8 cellular contexts compared by ENCODE assay signal in the genomic region with DNA sequence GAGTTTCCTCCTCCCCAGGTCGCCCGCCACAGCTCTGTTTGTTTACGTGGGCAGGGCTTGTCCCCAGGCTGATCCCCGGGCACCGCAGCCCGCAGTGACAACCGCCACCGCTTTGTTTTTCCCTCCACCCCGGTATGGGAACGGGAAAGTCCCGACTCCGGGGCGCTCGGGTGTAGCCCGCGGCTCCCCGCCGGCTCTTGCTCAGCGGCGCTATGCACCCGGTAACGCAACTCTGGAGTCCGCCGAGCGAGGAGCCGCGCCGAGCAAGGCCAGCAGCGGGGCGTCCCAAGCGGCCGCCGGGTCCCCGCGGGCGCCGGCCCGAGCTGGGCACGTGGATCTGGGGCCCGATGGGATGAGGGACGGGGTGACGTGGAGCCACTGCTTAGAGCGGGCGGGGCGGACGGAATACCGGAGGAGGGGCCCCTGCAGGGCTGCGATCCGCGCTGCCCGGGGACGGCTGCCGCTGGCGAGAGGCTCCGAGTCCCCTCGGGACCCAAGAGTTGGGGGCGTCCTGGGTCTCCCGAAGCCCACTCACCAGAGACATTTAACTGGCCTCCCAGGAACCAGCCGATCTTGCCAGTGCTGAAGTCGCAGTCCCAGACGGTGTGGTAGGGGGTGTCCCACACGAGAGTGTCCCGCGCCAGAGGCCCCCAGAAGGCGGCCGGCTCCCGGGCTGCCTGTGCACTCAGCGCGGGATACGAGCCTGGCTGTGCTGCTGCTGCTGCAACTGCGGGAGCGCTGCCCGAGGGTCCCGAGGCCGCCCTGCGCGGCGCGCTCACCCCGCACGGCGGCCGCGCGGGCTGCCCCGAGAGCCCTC. TPM values are rescaled to one million over a fixed set of nuclear protein-coding genes. Genes with fewer than 3 reads are reported as not detected.
DNase-seq lines count a peak whose midpoint lies in the region; ATAC-seq and TF ChIP-seq lines count a peak whose summit lies in the region.

No MANE protein-coding gene starts in this region.

- peak overlapping the region; percentile 91 for H2AFZ ChIP-seq in IMR-90 (replicated peaks; ENCODE audit: low read length, poor library complexity)

- TF ChIP-seq POLR2A in IMR-90 (IDR thresholded peaks at IDR 0.05; ENCODE audit: low read depth, low read length): no peak

- dilution Hi-C loops in IMR-90 (cut with HindIII; ENCODE audit: low sequenced_read_pairs, unreplicated experiment): no loop called here

- BruUV-seq in IMR-90 (replicated peaks; lab: Mats Ljungman, UMichigan): no TSS peak

- TF ChIP-seq RAD21 in IMR-90 (IDR thresholded peaks at IDR 0.05; ENCODE audit: low read length): no peak

- no peak overlapping the region for H3K56ac ChIP-seq in IMR-90 (ENCODE audit: extremely low read depth, insufficient read depth, low read length)

- peak overlapping the region; percentile 87 for H2AK9ac ChIP-seq in IMR-90 (replicated peaks; ENCODE audit: low read depth, low read length, poor library complexity)

- H3K27ac ChIP-seq in DOHH2 (ENCODE audit: low read depth, low read length) (no peak overlapping the region), IMR-90 (ENCODE audit: insufficient read depth, low read length) (no peak overlapping the region), skeletal muscle tissue (ENCODE audit: low read depth, low read length) (peak overlapping the region; percentile 90)

- H3K18ac ChIP-seq in IMR-90 (ENCODE audit: low read depth, low read length): no peak overlapping the region; the same call in 1 of the 2 replicates

- H2BK5ac ChIP-seq in IMR-90 (ENCODE audit: low read depth, low read length, poor library complexity, severe bottlenecking): no peak overlapping the region

- H3F3A ChIP-seq in DOHH2 (ENCODE audit: control insufficient read depth, insufficient read depth): 0 out of 2 replicates have a peak, but pooled peaks cover 9% of the 10 kb centered on the region

- H3K4ac ChIP-seq in IMR-90 (ENCODE audit: low read depth, low read length): no peak overlapping the region

- H2AK5ac ChIP-seq in IMR-90 (ENCODE audit: low read depth, low read length): no peak overlapping the region

- H3K36me3 ChIP-seq in DOHH2 (ENCODE audit: control insufficient read depth, low read length) (no peaks in the 10 kb centered on the region), IMR-90 (ENCODE audit: control insufficient read depth, insufficient read depth, low read length) (no peaks in the 10 kb centered on the region), iPS-15b (ENCODE audit: control insufficient read depth, insufficient read depth, low read length) (no peaks in the 10 kb centered on the region), skeletal muscle tissue (ENCODE audit: control insufficient read depth in 3 of 3, insufficient read depth in 3 of 3, low read length in 3 of 3) (peaks cover 0 to 6% (median 0%) of the 10 kb centered on the region in 3 donors)

- no peaks in the 10 kb centered on the region for H3K79me1 ChIP-seq in IMR-90 (ENCODE audit: low read depth in 1 of 2, low read length in 2 of 2)

- H3K9ac ChIP-seq in IMR-90 (ENCODE audit: low read depth, low read length) (peak overlapping the region; percentile 42; the same call in 1 of the 2 replicates), iPS-15b (ENCODE audit: low read depth, low read length) (peak overlapping the region; percentile 37), skeletal muscle tissue (ENCODE audit: low read depth in 1 of 3, low read length in 3 of 3) (peak overlapping the region; percentile 89 to 98 (median 92))

- H3K4me1 ChIP-seq in DOHH2 (ENCODE audit: control insufficient read depth, low read length) (peaks cover 64% of the 10 kb centered on the region), IMR-90 (ENCODE audit: control insufficient read depth, insufficient read depth, low read length) (peaks cover 10% of the 10 kb centered on the region; the same call in 1 of the 2 replicates), iPS-15b (ENCODE audit: control insufficient read depth, insufficient read depth, low read length) (no peaks in the 10 kb centered on the region), skeletal muscle tissue (ENCODE audit: control insufficient read depth in 3 of 3, insufficient read depth in 3 of 3, low read length in 3 of 3) (peaks cover 45 to 58% (median 56%) of the 10 kb centered on the region in 3 donors)

- CTCF ChIA-PET in IMR-90 (lab: Yijun Ruan, JAX): no interaction called here

- ATAC-seq in GM21526 (IDR thresholded peaks at IDR 0.05; ENCODE audit: low FRiP score, unreplicated experiment) (peak; percentile 34), IMR-90 (ENCODE audit: low read depth) (peak; percentile 62)

- POLR2A ChIA-PET in IMR-90 (lab: Charles Lee; ENCODE audit: unreplicated experiment): no interaction called here

- no peaks in the 10 kb centered on the region for H3K9me1 ChIP-seq in IMR-90 (ENCODE audit: insufficient read depth, low read length)

- H3K23ac ChIP-seq in IMR-90 (ENCODE audit: low read depth, low read length): no peak overlapping the region

- peak overlapping the region; percentile 90 for H3K4me2 ChIP-seq in DOHH2 (ENCODE audit: low read length)
- H3K4me2 ChIP-seq in IMR-90 (ENCODE audit: low read depth, low read length): peak overlapping the region; percentile 76

- DNase-seq in IMR-90 (peak; percentile 19), T-helper 9 cell (peak; percentile 79), astrocyte of the cerebellum (ENCODE audit: low read depth) (no peak), amniotic stem cell (lab: John Stamatoyannopoulos, UW) (no peak)

- peak overlapping the region in 1 of 2 experiments; percentile 28; a peak in 1 of 4 replicates for H4K8ac ChIP-seq in IMR-90 (ENCODE audit: low read depth in 2 of 2, low read length in 2 of 2)

- H3K27me3 ChIP-seq in DOHH2 (ENCODE audit: control insufficient read depth, low read length) (peaks cover 97% of the 10 kb centered on the region), IMR-90 (ENCODE audit: control insufficient read depth, insufficient read depth, low read length) (peaks cover 44% of the 10 kb centered on the region), iPS-15b (ENCODE audit: control insufficient read depth, insufficient read depth, low read length) (peaks cover 70% of the 10 kb centered on the region), skeletal muscle tissue (ENCODE audit: control insufficient read depth in 3 of 3, insufficient read depth in 3 of 3, low read length in 3 of 3) (no peaks in the 10 kb centered on the region)

- no peak overlapping the region for H4K5ac ChIP-seq in IMR-90 (ENCODE audit: low read depth, low read length)

- no peak overlapping the region for H2BK15ac ChIP-seq in IMR-90 (ENCODE audit: low read depth, low read length)

- WGBS in IMR-90 (ENCODE audit: extremely low coverage in 2 of 2, insufficient read length in 1 of 2), 2 experiments: 1% methylated on average over 31 of the region's 86 CpGs; no CpG with 5 or more reads in 1 of the 2 experiments

- H3K9me3 ChIP-seq in DOHH2 (ENCODE audit: control insufficient read depth, insufficient read depth, low read length) (no peaks in the 10 kb centered on the region), IMR-90 (ENCODE audit: control insufficient read depth, insufficient read depth, low read length) (no peaks in the 10 kb centered on the region), iPS-15b (ENCODE audit: control insufficient read depth, insufficient read depth, low read length) (no peaks in the 10 kb centered on the region), skeletal muscle tissue (ENCODE audit: control insufficient read depth in 3 of 3, low read length in 3 of 3) (no peaks in the 10 kb centered on the region)

- H4K20me1 ChIP-seq in DOHH2 (ENCODE audit: control insufficient read depth, insufficient read depth, low read depth, low read length) (0 out of 2 replicates have a peak, but pooled peaks cover 5% of the 10 kb centered on the region), IMR-90 (ENCODE audit: insufficient read depth, low read length) (no peaks in the 10 kb centered on the region; the same call in 1 of the 2 replicates)

- no peak overlapping the region for H4K91ac ChIP-seq in IMR-90 (ENCODE audit: insufficient read depth, low read depth, low read length)

- no peak overlapping the region for H3K14ac ChIP-seq in IMR-90 (replicated peaks; ENCODE audit: low read depth, low read length)

- no peak overlapping the region for H2BK120ac ChIP-seq in IMR-90 (ENCODE audit: low read depth, low read length)

- no peaks in the 10 kb centered on the region for H3K9me2 ChIP-seq in DOHH2 (replicated peaks; ENCODE audit: control insufficient read depth, low read length)

- in situ Hi-C loops in IMR-90 (cut with MboI; ENCODE audit: low sequenced_read_pairs): no loop called here
- in situ Hi-C loops in astrocyte of the cerebellum (cut with HindIII; ENCODE audit: low sequenced_read_pairs): no loop called here

- intact Hi-C loops in IMR-90 (cut with micrococcal nuclease): no loop called here

- no peak overlapping the region for H2BK20ac ChIP-seq in IMR-90 (ENCODE audit: low read depth, low read length)

- TF ChIP-seq CTCF in DOHH2 (IDR thresholded peaks at IDR 0.05; ENCODE audit: low read depth, low read length, poor library complexity, severe bottlenecking) (no peak), IMR-90 (conservative IDR thresholded peaks at IDR 0.05; ENCODE audit: low read depth, low read length) (no peak), astrocyte of the cerebellum (IDR thresholded peaks at IDR 0.05; ENCODE audit: low read depth, low read length, missing control alignments) (no peak)

- peak overlapping the region; percentile 67 for H3K4me3 ChIP-seq in DOHH2 (ENCODE audit: low read length)
- peak overlapping the region; percentile 55 for H3K4me3 ChIP-seq in IMR-90 (ENCODE audit: insufficient read depth, low read depth, low read length)
- H3K4me3 ChIP-seq in astrocyte of the cerebellum (ENCODE audit: low read depth, low read length): peak overlapping the region; percentile 44
- peak overlapping the region; percentile 67 for H3K4me3 ChIP-seq in iPS-15b (ENCODE audit: low read depth, low read length)
- peak overlapping the region; percentile 80 to 88 (median 88) for H3K4me3 ChIP-seq in skeletal muscle tissue (ENCODE audit: low read length in 3 of 3)

- no peaks in the 10 kb centered on the region for H3K79me2 ChIP-seq in DOHH2 (ENCODE audit: control insufficient read depth, low read length)

TF ChIP-seq in IMR-90, 13 proteins besides CTCF, POLR2A, EP300 and RAD21 (continues in another document):
- peak; percentile 28; the same call in 1 of the 2 replicates for TF ChIP-seq BHLHE40 (IDR thresholded peaks at IDR 0.05; ENCODE audit: low read depth, low read length)

RNA-seq across cellular contexts. Expression of gene ACSS1, which starts 0.5 kb away (rescaled TPM):
- 0.56 and 0.72 TPM in 2 replicates for total RNA-seq in IMR-90 (2012; rRNA removed)
- polyA plus RNA-seq in IMR-90 (2012; rRNA removed): 1.0 and 1.2 TPM in 2 replicates
- 0.81 and 1.0 TPM in 2 replicates for polyA plus RNA-seq in IMR-90 (2012; cell fraction: cytosol; rRNA removed)
- polyA plus RNA-seq in IMR-90 (2012; cell fraction: nucleus; rRNA removed; ENCODE audit: low replicate concordance): 3.1 and 4.1 TPM in 2 replicates
- 8.9 TPM for total RNA-seq in skeletal muscle tissue

RNA-seq across cellular contexts. Expression of gene VSX1, which starts 24.5 kb away (rescaled TPM):
- total RNA-seq in IMR-90 (2012; rRNA removed): not detected in 2 replicates
- polyA plus RNA-seq in IMR-90 (2012; rRNA removed): not detected in 2 replicates
- polyA plus RNA-seq in IMR-90 (2012; cell fraction: cytosol; rRNA removed): not detected in 2 replicates
- not detected in 2 replicates for polyA plus RNA-seq in IMR-90 (2012; cell fraction: nucleus; rRNA removed; ENCODE audit: low replicate concordance)
- not detected for total RNA-seq in skeletal muscle tissue

Comparison
In these comparisons a context has a peak if more than half of its experiments do, and no peak if none do; other contexts are left out.
1. DNase-seq: peak in IMR-90 (single experiment) and T-helper 9 cell (single experiment); none in astrocyte of the cerebellum (single experiment) and amniotic stem cell (single experiment).
2. H3K9ac ChIP-seq: peak in every context shown above with its lines; median percentile 92 in skeletal muscle tissue; 42 in IMR-90; 37 in iPS-15b.
3. Peak in every context shown above with its lines, with median percentiles within 50 percentile points of each other: H3K4me3 ChIP-seq.